In the genomic region with DNA sequence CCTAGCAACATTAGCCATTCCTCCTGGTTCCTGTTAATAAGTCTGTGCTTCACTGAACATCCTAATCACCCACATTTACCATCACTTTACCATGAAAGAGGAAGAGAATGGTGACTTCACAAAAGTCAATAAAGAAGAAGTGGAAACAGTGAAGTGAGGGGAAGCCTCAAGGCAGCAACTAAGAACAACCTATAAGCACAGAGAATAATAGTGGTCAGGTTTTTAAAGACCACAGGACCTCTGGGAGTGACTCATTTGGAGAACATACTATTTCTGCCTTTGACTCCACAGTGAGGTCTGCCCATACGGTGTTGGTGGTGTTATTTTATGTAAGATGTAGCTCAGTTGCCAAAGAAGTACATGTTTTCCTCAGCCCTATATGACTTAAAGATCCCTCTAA, we compare ENCODE assay signal across 8 cellular contexts.
DNase-seq lines count a peak whose midpoint lies in the region; ATAC-seq, FAIRE-seq and TF ChIP-seq lines count a peak whose summit lies in the region.

No MANE protein-coding gene starts in this region.

- H3K9ac ChIP-seq in smooth muscle cell (ENCODE audit: low read depth) = no peak overlapping the region

- no peak for TF ChIP-seq POLR2A in adrenal gland (IDR thresholded peaks at IDR 0.05)

- H3K4me2 ChIP-seq in smooth muscle cell = no peak overlapping the region

- peak overlapping the region in 3 of 5 donors; percentile 10 to 80 (median 26) for H3K27ac ChIP-seq in adrenal gland
- no peak overlapping the region for H3K27ac ChIP-seq in smooth muscle cell (ENCODE audit: low read depth)

- DNase-seq in GM18507 (ENCODE audit: extremely low spot score, insufficient read length, low read depth) (peak; percentile 70), Kasumi-1 (lab: John Stamatoyannopoulos, UW) (peak; percentile 87 to 89), adrenal gland (peak in 1 of 7 donors; percentile 1), skeletal muscle cell (ENCODE audit: low read depth) (peak; percentile 56), DMS 273 (lab: John Stamatoyannopoulos, UW; ENCODE audit: unreplicated experiment) (no peak), smooth muscle cell (lab: John Stamatoyannopoulos, UW; ENCODE audit: unreplicated experiment) (no peak), NK-92 (lab: John Stamatoyannopoulos, UW; ENCODE audit: unreplicated experiment) (no peak)

- TF ChIP-seq CTCF in adrenal gland (IDR thresholded peaks at IDR 0.05) = no peak
- TF ChIP-seq CTCF in smooth muscle cell (IDR thresholded peaks at IDR 0.05; ENCODE audit: borderline replicate concordance, insufficient read depth, poor library complexity, severe bottlenecking) = no peak

- no peaks in the 10 kb centered on the region for H3K9me3 ChIP-seq in adrenal gland (replicated peaks in 1 of 3)
- no peaks in the 10 kb centered on the region for H3K9me3 ChIP-seq in smooth muscle cell (replicated peaks; ENCODE audit: low read depth)

- H3K27me3 ChIP-seq in adrenal gland = no peaks in the 10 kb centered on the region
- no peaks in the 10 kb centered on the region for H3K27me3 ChIP-seq in smooth muscle cell (ENCODE audit: low read depth)

- peak; percentile 99 for FAIRE-seq in GM18507 (lab: Jason Lieb, UNC)

- intact Hi-C loops in adrenal gland (cut with DNase I) = no loop called here

- no peak overlapping the region for H3K4me3 ChIP-seq in adrenal gland
- no peak overlapping the region for H3K4me3 ChIP-seq in skeletal muscle cell (ENCODE audit: low read depth, low read length)
- H3K4me3 ChIP-seq in smooth muscle cell = no peak overlapping the region

- H4K20me1 ChIP-seq in smooth muscle cell (ENCODE audit: low read depth) = no peaks in the 10 kb centered on the region

- H3K79me2 ChIP-seq in smooth muscle cell (ENCODE audit: low read depth) = no peaks in the 10 kb centered on the region

- H3K36me3 ChIP-seq in adrenal gland (replicated peaks in 1 of 2) = no peaks in the 10 kb centered on the region
- no peaks in the 10 kb centered on the region for H3K36me3 ChIP-seq in smooth muscle cell (ENCODE audit: low read depth)

- 56 to 87% (median 71%) methylated on average over 1 of the region's 1 CpG for WGBS in adrenal gland, 4 donors
- WGBS in smooth muscle cell (ENCODE audit: low lambda C conversion rate) = 42% methylated on average over 1 of the region's 1 CpG

- H3F3A ChIP-seq in smooth muscle cell (ENCODE audit: low read depth) = no peaks in the 10 kb centered on the region

- peak; percentile 90 for ATAC-seq in GM21723 (IDR thresholded peaks at IDR 0.05; ENCODE audit: unreplicated experiment)

- H3K4me1 ChIP-seq in adrenal gland (replicated peaks in 1 of 2) (no peaks in the 10 kb centered on the region), smooth muscle cell (ENCODE audit: low read depth) (peaks cover 3% of the 10 kb centered on the region)

- H2AFZ ChIP-seq in smooth muscle cell (ENCODE audit: low read depth) = no peak overlapping the region

Comparison
In these comparisons a context has a peak if more than half of its experiments do, and no peak if none do; other contexts are left out.
1. DNase-seq: peak in GM18507 (single experiment), Kasumi-1 (2 of 2) and skeletal muscle cell (single experiment); none in DMS 273 (single experiment), smooth muscle cell (single experiment) and NK-92 (single experiment).